ENCODE assay signal across 10 cellular contexts in the genomic region with DNA sequence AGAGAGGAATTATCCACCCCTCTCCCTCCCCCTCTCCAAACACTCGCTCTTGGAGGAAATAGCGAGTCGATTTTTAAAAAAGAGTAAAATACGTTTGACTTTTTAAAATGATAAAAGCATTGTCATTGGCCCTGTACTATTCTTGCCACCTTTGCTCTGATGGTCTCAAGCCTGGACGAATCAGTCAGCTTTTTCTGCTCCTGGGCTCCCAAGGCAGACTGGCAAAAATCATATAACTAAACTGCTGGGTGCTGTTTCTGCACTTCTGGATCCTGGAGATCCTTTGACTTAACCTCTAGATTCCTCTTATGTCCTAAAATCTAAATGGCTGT. TPM values are rescaled to one million over a fixed set of nuclear protein-coding genes. Genes with fewer than 3 reads are reported as not detected.
DNase-seq lines count a peak whose midpoint lies in the region; ATAC-seq and TF ChIP-seq lines count a peak whose summit lies in the region.
"Had no signal": no experiment of that assay in that cellular context is flagged by ENCODE, and none has a peak within 500 bp of the region (broad histone marks: within the 10 kb centered on the region; RNA-seq: fewer than 3 reads in every experiment).

No MANE protein-coding gene starts in this region.

- no peak for TF ChIP-seq EP300 in upper lobe of left lung (IDR thresholded peaks at IDR 0.05)

- H3K9me3 ChIP-seq in naive thymus-derived CD4-positive, alpha-beta T cell (ENCODE audit: control insufficient read depth in 2 of 3, low read length in 3 of 3), result no peaks in the 10 kb centered on the region
- H3K9me3 ChIP-seq in upper lobe of left lung, result no peaks in the 10 kb centered on the region

- no peak overlapping the region for H3K27ac Mint-ChIP-seq in activated naive CD4-positive, alpha-beta T cell treated with anti-CD3 and anti-CD28 coated beads, Interleukin-2, amount 10 ng/mL, durations not matched to agents 7 days and 5 days
- no peak overlapping the region for H3K27ac Mint-ChIP-seq in activated naive CD4-positive, alpha-beta T cell treated with anti-CD3 and anti-CD28 coated beads, Interleukin-2, amount 50 U/mL, for 72 hours
- H3K27ac Mint-ChIP-seq in naive thymus-derived CD4-positive, alpha-beta T cell, result peak overlapping the region in 5 of 9 donors; percentile 11 to 80 (median 57)

- no peak for ATAC-seq in activated naive CD4-positive, alpha-beta T cell treated with anti-CD3 and anti-CD28 coated beads, Interleukin-2, amount 50 U/mL, for 72 hours
- ATAC-seq in naive thymus-derived CD4-positive, alpha-beta T cell, result no peak
- no peak for ATAC-seq in upper lobe of left lung (ENCODE audit: low FRiP score in 2 of 2)
- no peak for ATAC-seq in esophagus mucosa
- ATAC-seq in GM18868 (IDR thresholded peaks at IDR 0.05; ENCODE audit: unreplicated experiment), result no peak

- peaks cover 0 to 6% (median 0%) of the 10 kb centered on the region in 3 experiments for H3K36me3 ChIP-seq in naive thymus-derived CD4-positive, alpha-beta T cell (ENCODE audit: control insufficient read depth in 2 of 3, insufficient read depth in 3 of 3, low read length in 3 of 3)
- no peaks in the 10 kb centered on the region for H3K36me3 ChIP-seq in upper lobe of left lung

- H3K27ac ChIP-seq in dorsolateral prefrontal cortex (peak overlapping the region in 33 of 59 donors; percentile 1 to 94 (median 48)), upper lobe of left lung (peak overlapping the region in 2 of 4 donors; percentile 8 to 97)
- H3K27ac ChIP-seq in naive thymus-derived CD4-positive, alpha-beta T cell (ENCODE audit: low read depth, low read length), result no peak overlapping the region

- intact Hi-C loops in dorsolateral prefrontal cortex (cut with DNase I), result loop anchor here (5.0 kb wide), 2 partner anchors 130 to 285 kb away; a partner anchor contains a TSS
- intact Hi-C loops in naive thymus-derived CD4-positive, alpha-beta T cell (cut with micrococcal nuclease), result loop anchor here (5.0 to 10.0 kb wide), 6 partner anchors 92 to 1895 kb away; a partner anchor contains a TSS

- H3K27me3 ChIP-seq in dorsolateral prefrontal cortex, result no peaks in the 10 kb centered on the region
- no peaks in the 10 kb centered on the region for H3K27me3 ChIP-seq in naive thymus-derived CD4-positive, alpha-beta T cell (ENCODE audit: control insufficient read depth in 2 of 2, insufficient read depth in 2 of 2, low read length in 2 of 2)
- H3K27me3 ChIP-seq in upper lobe of left lung, result no peaks in the 10 kb centered on the region

- POLR2A ChIA-PET in naive thymus-derived CD4-positive, alpha-beta T cell (lab: Charles Lee), result interaction anchor here (0.9 kb wide), 1 partner anchor 286 kb away, joined by 3 read pairs; no protein-coding TSS in a partner anchor

- H3K36me3 Mint-ChIP-seq in activated naive CD4-positive, alpha-beta T cell treated with anti-CD3 and anti-CD28 coated beads, Interleukin-2, amount 10 ng/mL, durations not matched to agents 7 days and 5 days, result no peaks in the 10 kb centered on the region
- peaks cover 6 to 7% of the 10 kb centered on the region in 2 donors for H3K36me3 Mint-ChIP-seq in activated naive CD4-positive, alpha-beta T cell treated with anti-CD3 and anti-CD28 coated beads, Interleukin-2, amount 50 U/mL, for 72 hours
- H3K36me3 Mint-ChIP-seq in naive thymus-derived CD4-positive, alpha-beta T cell, result no peaks in the 10 kb centered on the region

- no peak for TF ChIP-seq POLR2A in upper lobe of left lung (IDR thresholded peaks at IDR 0.05)

- TF ChIP-seq CTCF in dorsolateral prefrontal cortex (IDR thresholded peaks at IDR 0.05 in 54 of 56, conservative IDR thresholded peaks at IDR 0.05 in 2 of 56; ENCODE audit: low read depth in 1 of 56, partially characterized antibody in 56 of 56) (no peak), upper lobe of left lung (IDR thresholded peaks at IDR 0.05) (no peak)

- no peak for DNase-seq in activated naive CD4-positive, alpha-beta T cell treated with anti-CD3 and anti-CD28 coated beads, Interleukin-2, amount 10 ng/mL, durations not matched to agents 7 days and 5 days
- no peak for DNase-seq in activated naive CD4-positive, alpha-beta T cell treated with anti-CD3 and anti-CD28 coated beads, Interleukin-2, amount 50 U/mL, for 72 hours (ENCODE audit: low spot score in 2 of 2)
- peak in 1 of 10 donors; percentile 19 for DNase-seq in dorsolateral prefrontal cortex
- DNase-seq in naive thymus-derived CD4-positive, alpha-beta T cell, result no peak
- DNase-seq in upper lobe of left lung, result no peak
- DNase-seq in NCI-H82 treated with DMSO at 0.1 percent for 48 hours (lab: John Stamatoyannopoulos, UW; ENCODE audit: unreplicated experiment), result no peak
- DNase-seq: NCI-H524 treated with DMSO at 0.1 percent for 48 hours; stimulated activated CD4-positive, alpha-beta T cell treated with anti-CD3 and anti-CD28 coated beads, Interleukin-2, amount 100 ng/mL, for 48 hours had no signal

- CTCF ChIA-PET in activated naive CD4-positive, alpha-beta T cell treated with anti-CD3 and anti-CD28 coated beads, Interleukin-2, amount 10 ng/mL, durations not matched to agents 7 days and 5 days (lab: Charles Lee), result no interaction called here
- CTCF ChIA-PET in naive thymus-derived CD4-positive, alpha-beta T cell (lab: Charles Lee), result no interaction called here

- no peaks in the 10 kb centered on the region for H3K9me3 Mint-ChIP-seq in activated naive CD4-positive, alpha-beta T cell treated with anti-CD3 and anti-CD28 coated beads, Interleukin-2, amount 10 ng/mL, durations not matched to agents 7 days and 5 days
- H3K9me3 Mint-ChIP-seq in activated naive CD4-positive, alpha-beta T cell treated with anti-CD3 and anti-CD28 coated beads, Interleukin-2, amount 50 U/mL, for 72 hours, result peaks cover 0 to 3% of the 10 kb centered on the region in 2 donors
- peaks cover 0 to 4% (median 0%) of the 10 kb centered on the region in 11 donors for H3K9me3 Mint-ChIP-seq in naive thymus-derived CD4-positive, alpha-beta T cell

- peak overlapping the region in 58 of 59 donors; percentile 64 to 100 (median 96) for H3K4me3 ChIP-seq in dorsolateral prefrontal cortex
- H3K4me3 ChIP-seq in naive thymus-derived CD4-positive, alpha-beta T cell (ENCODE audit: low read length), result no peak overlapping the region
- peak overlapping the region in 3 of 4 donors; percentile 87 to 96 (median 94) for H3K4me3 ChIP-seq in upper lobe of left lung

- H3K4me3 Mint-ChIP-seq in activated naive CD4-positive, alpha-beta T cell treated with anti-CD3 and anti-CD28 coated beads, Interleukin-2, amount 10 ng/mL, durations not matched to agents 7 days and 5 days, result peak overlapping the region; percentile 89
- H3K4me3 Mint-ChIP-seq in naive thymus-derived CD4-positive, alpha-beta T cell, result peak overlapping the region; percentile 23 to 98 (median 92)

- peaks cover 43% of the 10 kb centered on the region for H3K27me3 Mint-ChIP-seq in activated naive CD4-positive, alpha-beta T cell treated with anti-CD3 and anti-CD28 coated beads, Interleukin-2, amount 10 ng/mL, durations not matched to agents 7 days and 5 days
- peaks cover 0 to 50% (median 6%) of the 10 kb centered on the region in 5 donors for H3K27me3 Mint-ChIP-seq in naive thymus-derived CD4-positive, alpha-beta T cell

- H3K4me1 Mint-ChIP-seq in activated naive CD4-positive, alpha-beta T cell treated with anti-CD3 and anti-CD28 coated beads, Interleukin-2, amount 10 ng/mL, durations not matched to agents 7 days and 5 days, result peaks cover 46% of the 10 kb centered on the region
- H3K4me1 Mint-ChIP-seq in naive thymus-derived CD4-positive, alpha-beta T cell, result peaks cover 28 to 64% (median 46%) of the 10 kb centered on the region in 7 donors

- WGBS in upper lobe of left lung, 2 donors, result 8 to 18% methylated on average over 5 of the region's 5 CpGs

- peaks cover 0 to 30% of the 10 kb centered on the region in 2 donors for H3K4me1 ChIP-seq in naive thymus-derived CD4-positive, alpha-beta T cell (ENCODE audit: control insufficient read depth in 2 of 2, insufficient read depth in 2 of 2, low read length in 2 of 2)
- H3K4me1 ChIP-seq in upper lobe of left lung, result peaks cover 17 to 38% (median 18%) of the 10 kb centered on the region in 4 donors

RNA-seq across cellular contexts. Expression of a gene that starts 1.7 kb away (rescaled TPM):
- 1 to 10 TPM; 1.6 to 4.4 TPM for total RNA-seq in activated naive CD4-positive, alpha-beta T cell treated with anti-CD3 and anti-CD28 coated beads, Interleukin-2, amount 50 U/mL, for 72 hours
- 10 to 100 TPM; 24.1 to 80.0 (median 37.7) TPM for total RNA-seq in dorsolateral prefrontal cortex
- 1 to 10 TPM in 4 of 5 experiments, under 1 TPM in 1; 0.70 to 5.0 (median 2.7) TPM for total RNA-seq in naive thymus-derived CD4-positive, alpha-beta T cell
- 1 to 10 TPM; 2.2 to 5.5 TPM for polyA plus RNA-seq in naive thymus-derived CD4-positive, alpha-beta T cell
- 10 to 100 TPM; 17.1 to 69.1 (median 19.0) TPM for total RNA-seq in upper lobe of left lung
- 7.5 TPM for total RNA-seq in esophagus mucosa

Comparison
In these comparisons a context has a peak if more than half of its experiments do, and no peak if none do; other contexts are left out.
1. H3K27ac Mint-ChIP-seq: peak in naive thymus-derived CD4-positive, alpha-beta T cell (5 of 9); none in activated naive CD4-positive, alpha-beta T cell treated with anti-CD3 and anti-CD28 coated beads, Interleukin-2, amount 10 ng/mL, durations not matched to agents 7 days and 5 days (single experiment) and activated naive CD4-positive, alpha-beta T cell treated with anti-CD3 and anti-CD28 coated beads, Interleukin-2, amount 50 U/mL, for 72 hours (0 of 2).